In the genomic region with DNA sequence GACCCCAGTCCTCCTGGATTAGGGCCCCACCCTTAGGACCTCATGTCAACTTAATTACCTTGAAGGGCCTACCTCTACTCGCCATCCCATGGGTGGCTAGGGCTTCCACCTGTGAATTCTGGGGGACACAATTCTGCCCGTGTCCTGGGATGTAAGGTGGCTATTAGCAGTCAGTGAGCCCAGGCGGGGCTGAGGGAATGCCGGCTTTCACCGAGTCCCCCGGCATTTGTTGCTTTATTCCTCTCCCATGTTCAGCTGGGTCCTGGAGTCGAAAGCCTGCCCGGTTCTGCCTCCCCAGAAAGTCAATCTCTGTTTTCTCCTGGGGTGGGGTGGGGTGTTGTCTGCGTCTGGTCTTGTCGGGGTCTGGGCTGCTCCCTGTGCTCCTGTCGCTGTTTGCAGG, we compare ENCODE assay signal across 35 cellular contexts.
A peak's percentile ranks its signal among the peaks of the same experiment; 100 is the strongest.
DNase-seq lines count a peak whose midpoint lies in the region; ATAC-seq and TF ChIP-seq lines count a peak whose summit lies in the region.
"Had no signal": no experiment of that assay in that cellular context is flagged by ENCODE, and none has a peak within 500 bp of the region (broad histone marks: within the 10 kb centered on the region; RNA-seq: fewer than 3 reads in every experiment).

No MANE protein-coding gene starts in this region.

- H2AK5ac ChIP-seq in neuronal stem cell (ENCODE audit: low read depth, low read length) = no peak overlapping the region

- H3K27me3 Mint-ChIP-seq in neural crest cell (ENCODE audit: low read depth) (no peaks in the 10 kb centered on the region), osteocyte (ENCODE audit: unreplicated experiment) (no peaks in the 10 kb centered on the region)
- H3K27me3 Mint-ChIP-seq: B cell; CD4-positive, alpha-beta memory T cell; CD4-positive, alpha-beta T cell; CD4-positive, CD25-positive, alpha-beta regulatory T cell had no signal

- H3K4ac ChIP-seq in neuronal stem cell (ENCODE audit: low read length) = no peak overlapping the region

- H3K27ac ChIP-seq in esophagus muscularis mucosa (replicated peaks in 1 of 4) (no peak overlapping the region), neuronal stem cell (replicated peaks; ENCODE audit: low read length) (no peak overlapping the region), PC-3 (ENCODE audit: low read length) (no peak overlapping the region)
- H3K27ac ChIP-seq: 22Rv1; A549; BLaER1; BLaER1 treated with 17β-estradiol and CSF1 and Interleukin-3, amounts not matched to agents 10 nM and 100 nM; C4-2B had no signal

- no peak for ATAC-seq in PC-3
- ATAC-seq: A549; CD8-positive, alpha-beta T cell had no signal

- POLR2A ChIA-PET in PC-3 (lab: Charles Lee; ENCODE audit: unreplicated experiment) = no interaction called here

- intact Hi-C loops in esophagus muscularis mucosa (cut with DNase I) (no loop called here), PC-3 (cut with micrococcal nuclease) (no loop called here)

- H4K20me1 ChIP-seq in PC-3 (ENCODE audit: low read length) = no peaks in the 10 kb centered on the region
- H4K20me1 ChIP-seq: BLaER1; BLaER1 treated with 17β-estradiol and CSF1 and Interleukin-3, amounts not matched to agents 10 nM and 100 nM had no signal

- no peak overlapping the region for H3K4me3 ChIP-seq in esophagus muscularis mucosa
- H3K4me3 ChIP-seq in neuronal stem cell (ENCODE audit: low read length in 2 of 2) = no peak overlapping the region
- H3K4me3 ChIP-seq in PC-3 (ENCODE audit: low read length) = no peak overlapping the region
- H3K4me3 ChIP-seq: A549; BLaER1; BLaER1 treated with 17β-estradiol and CSF1 and Interleukin-3, amounts not matched to agents 10 nM and 100 nM had no signal

- H3K4me3 Mint-ChIP-seq in neural crest cell (no peak overlapping the region), osteocyte (ENCODE audit: unreplicated experiment) (no peak overlapping the region)
- H3K4me3 Mint-ChIP-seq: B cell; CD14-positive monocyte; CD4-positive, alpha-beta T cell; CD4-positive, CD25-positive, alpha-beta regulatory T cell; CD8-positive, alpha-beta memory T cell; CD8-positive, alpha-beta T cell had no signal

- no peak overlapping the region for H2BK15ac ChIP-seq in neuronal stem cell (ENCODE audit: low read length)

- TF ChIP-seq EP300 in esophagus muscularis mucosa (IDR thresholded peaks at IDR 0.05) = no peak

- WGBS in esophagus muscularis mucosa = 96% methylated on average over 11 of the region's 11 CpGs
- no CpG with 5 or more reads among the region's 11 CpGs for WGBS in neuronal stem cell (ENCODE audit: extremely low coverage in 2 of 2, insufficient read length in 2 of 2, insufficient replicate concordance in 1 of 2), 2 donors

- H3F3A ChIP-seq in PC-3 (ENCODE audit: low read length, unreplicated experiment) = no peaks in the 10 kb centered on the region

- no peaks in the 10 kb centered on the region for H3K79me2 ChIP-seq in PC-3 (ENCODE audit: low read length)

- peaks cover 13% of the 10 kb centered on the region for H3K9me3 Mint-ChIP-seq in neural crest cell
- H3K9me3 Mint-ChIP-seq in osteocyte (ENCODE audit: unreplicated experiment) = peaks cover 53% of the 10 kb centered on the region
- H3K9me3 Mint-ChIP-seq: CD4-positive, alpha-beta T cell; CD8-positive, alpha-beta T cell had no signal

- H3K18ac ChIP-seq in neuronal stem cell (ENCODE audit: low read length) = peak overlapping the region; percentile 59

- no peak overlapping the region for H2BK5ac ChIP-seq in neuronal stem cell (ENCODE audit: low read length)

- no peak for TF ChIP-seq CTCF in esophagus muscularis mucosa (IDR thresholded peaks at IDR 0.05)
- no peak for TF ChIP-seq CTCF in neural crest cell (conservative IDR thresholded peaks at IDR 0.05)
- TF ChIP-seq CTCF in osteocyte (IDR thresholded peaks at IDR 0.05) = no peak
- no peak for TF ChIP-seq CTCF in PC-3 (conservative IDR thresholded peaks at IDR 0.05; ENCODE audit: low read depth, low read length)

- H4K91ac ChIP-seq in neuronal stem cell (ENCODE audit: low read depth, low read length, poor library complexity) = no peak overlapping the region

- H2BK12ac ChIP-seq in neuronal stem cell (ENCODE audit: low read length) = no peak overlapping the region

- TF ChIP-seq POLR2A in esophagus muscularis mucosa (IDR thresholded peaks at IDR 0.05; ENCODE audit: low read depth) = no peak

- H3K4me1 Mint-ChIP-seq in neural crest cell (peaks cover 11% of the 10 kb centered on the region), osteocyte (ENCODE audit: unreplicated experiment) (no peaks in the 10 kb centered on the region)
- H3K4me1 Mint-ChIP-seq: B cell; CD14-positive monocyte; CD4-positive, alpha-beta memory T cell; CD4-positive, CD25-positive, alpha-beta regulatory T cell; CD8-positive, alpha-beta memory T cell had no signal

- no peaks in the 10 kb centered on the region for H3K4me1 ChIP-seq in esophagus muscularis mucosa
- H3K4me1 ChIP-seq in neuronal stem cell (ENCODE audit: control insufficient read depth in 2 of 2, insufficient read depth in 1 of 2, low read depth in 1 of 2, low read length in 2 of 2) = no peaks in the 10 kb centered on the region
- no peaks in the 10 kb centered on the region for H3K4me1 ChIP-seq in PC-3 (ENCODE audit: insufficient read depth, low read length)
- H3K4me1 ChIP-seq: A549; BE2C; BLaER1; BLaER1 treated with 17β-estradiol and CSF1 and Interleukin-3, amounts not matched to agents 10 nM and 100 nM; Caco-2 had no signal

- H2BK120ac ChIP-seq in neuronal stem cell (ENCODE audit: low read depth, low read length) = no peak overlapping the region

- H3K36me3 ChIP-seq in esophagus muscularis mucosa (no peaks in the 10 kb centered on the region), neuronal stem cell (replicated peaks in 1 of 2; ENCODE audit: control insufficient read depth in 2 of 2, insufficient read depth in 2 of 2, low read length in 2 of 2) (no peaks in the 10 kb centered on the region), PC-3 (ENCODE audit: low read depth, low read length) (no peaks in the 10 kb centered on the region)
- H3K36me3 ChIP-seq: BE2C; BLaER1; BLaER1 treated with 17β-estradiol and CSF1 and Interleukin-3, amounts not matched to agents 10 nM and 100 nM had no signal

- no peak overlapping the region for H3K9ac ChIP-seq in neuronal stem cell (ENCODE audit: low read depth, low read length, poor library complexity)
- H3K9ac ChIP-seq in PC-3 (ENCODE audit: low read length) = no peak overlapping the region
- H3K9ac ChIP-seq: BLaER1; BLaER1 treated with 17β-estradiol and CSF1 and Interleukin-3, amounts not matched to agents 10 nM and 100 nM had no signal

- H2AFZ ChIP-seq in neuronal stem cell (ENCODE audit: low read length) (no peak overlapping the region), PC-3 (ENCODE audit: low read length) (no peak overlapping the region)

- BruUV-seq in PC-3 (replicated peaks; lab: Mats Ljungman, UMichigan) = no TSS peak

- no peak overlapping the region for H3K23ac ChIP-seq in neuronal stem cell (ENCODE audit: low read depth, low read length, poor library complexity)

- H3K27me3 ChIP-seq in esophagus muscularis mucosa (no peaks in the 10 kb centered on the region), neuronal stem cell (ENCODE audit: control insufficient read depth in 3 of 3, insufficient read depth in 3 of 3, low read depth in 1 of 3, low read length in 3 of 3) (no peaks in the 10 kb centered on the region), PC-3 (ENCODE audit: low read length) (no peaks in the 10 kb centered on the region)
- H3K27me3 ChIP-seq: BE2C, BLaER1 had no signal

- no peak overlapping the region for H3K14ac ChIP-seq in neuronal stem cell (ENCODE audit: low read length)

- H3K4me2 ChIP-seq in neuronal stem cell (ENCODE audit: insufficient read depth, low read length, poor library complexity, severe bottlenecking) (no peak overlapping the region), PC-3 (ENCODE audit: low read length) (no peak overlapping the region)
- H3K4me2 ChIP-seq: A549; BLaER1; BLaER1 treated with 17β-estradiol and CSF1 and Interleukin-3, amounts not matched to agents 10 nM and 100 nM had no signal

- no peaks in the 10 kb centered on the region for H3K9me2 ChIP-seq in PC-3 (replicated peaks; ENCODE audit: low read length)

- H3K36me3 Mint-ChIP-seq in neural crest cell (ENCODE audit: low read depth) (peaks cover 16% of the 10 kb centered on the region), osteocyte (ENCODE audit: unreplicated experiment) (peaks cover 1% of the 10 kb centered on the region)
- H3K36me3 Mint-ChIP-seq: CD14-positive monocyte; CD4-positive, CD25-positive, alpha-beta regulatory T cell; CD8-positive, alpha-beta T cell had no signal

- no peak overlapping the region for H4K8ac ChIP-seq in neuronal stem cell (ENCODE audit: low read depth, low read length)

- DNase-seq in esophagus muscularis mucosa (ENCODE audit: extremely low spot score) (peak; percentile 60), neural crest cell (ENCODE audit: low read depth, low spot score) (no peak), neuronal stem cell (ENCODE audit: low spot score) (no peak), osteocyte (ENCODE audit: extremely low spot score, unreplicated experiment) (peak; percentile 76), PC-3 (no peak), NCI-H1092 treated with DMSO at 0.1 percent for 48 hours (lab: John Stamatoyannopoulos, UW) (no peak), mesenteric fat pad (ENCODE audit: low spot score) (no peak), putamen (ENCODE audit: low spot score) (no peak)
- DNase-seq: 8988T; ACHN; AML-193; BE2C; C1 segment of cervical spinal cord; Caco-2; Calu3; CD4-positive, alpha-beta memory T cell; CD4-positive, alpha-beta T cell; CD4-positive, CD25-positive, alpha-beta regulatory T cell; CD8-positive, alpha-beta memory T cell; CD8-positive, alpha-beta T cell; COR-L47; DMS 273 treated with DMSO at 0.1 percent for 48 hours; DMS153; DMS53; DMS79; DMS79 treated with DMSO at 0.1 percent for 48 hours; DND-41; EL had no signal

- peaks cover 0 to 8% (median 4%) of the 10 kb centered on the region in 4 donors for H3K9me3 ChIP-seq in esophagus muscularis mucosa
- peaks cover 0 to 17% of the 10 kb centered on the region in 2 donors for H3K9me3 ChIP-seq in neuronal stem cell (replicated peaks in 1 of 2; ENCODE audit: control insufficient read depth in 2 of 2, insufficient read depth in 1 of 2, low read depth in 1 of 2, low read length in 2 of 2)
- no peaks in the 10 kb centered on the region for H3K9me3 ChIP-seq in PC-3 (ENCODE audit: low read length)
- H3K9me3 ChIP-seq: BE2C, Caco-2 had no signal

- H3K27ac Mint-ChIP-seq in neural crest cell (ENCODE audit: unreplicated experiment) (peak overlapping the region; percentile 91), osteocyte (ENCODE audit: unreplicated experiment) (no peak overlapping the region)
- H3K27ac Mint-ChIP-seq: B cell; CD14-positive monocyte; CD4-positive, alpha-beta memory T cell; CD4-positive, alpha-beta T cell; CD4-positive, CD25-positive, alpha-beta regulatory T cell; CD8-positive, alpha-beta memory T cell; CD8-positive, alpha-beta T cell had no signal

- no peaks in the 10 kb centered on the region for H3K79me1 ChIP-seq in neuronal stem cell (ENCODE audit: low read depth, low read length)

- CTCF ChIA-PET in PC-3 (lab: Charles Lee) = no interaction called here

Comparison
In these comparisons a context has a peak if more than half of its experiments do, and no peak if none do; other contexts are left out.
1. DNase-seq: peak in esophagus muscularis mucosa (single experiment) and osteocyte (single experiment); none in neural crest cell (single experiment), neuronal stem cell (single experiment), PC-3 (single experiment), NCI-H1092 treated with DMSO at 0.1 percent for 48 hours (single experiment), mesenteric fat pad (single experiment) and putamen (single experiment).